In genomic region chr2:205982776-205983327, GRCh38 we compare ENCODE assay signal across 22 cellular contexts.
A peak's percentile ranks its signal among the peaks of the same experiment; 100 is the strongest.
DNase-seq lines count a peak whose midpoint lies in the region; ATAC-seq and TF ChIP-seq lines count a peak whose summit lies in the region.
"Had no signal": no experiment of that assay in that cellular context is flagged by ENCODE, and none has a peak within 500 bp of the region (broad histone marks: within the 10 kb centered on the region; RNA-seq: fewer than 3 reads in every experiment).

No MANE protein-coding gene starts in this region.

- H2BK120ac ChIP-seq in mesendoderm (ENCODE audit: low read depth, low read length) = no peak overlapping the region

- TF ChIP-seq CTCF in MCF 10A (IDR thresholded peaks at IDR 0.05; ENCODE audit: unreplicated experiment) (no peak), breast epithelium (IDR thresholded peaks at IDR 0.05) (no peak), Caco-2 (IDR thresholded peaks at IDR 0.05; ENCODE audit: insufficient read depth in 1 of 2, low read depth in 1 of 2, low read length in 1 of 2, severe bottlenecking in 1 of 2, unreplicated experiment in 1 of 2) (no peak)

- H3K36me3 ChIP-seq in breast epithelium = no peaks in the 10 kb centered on the region
- no peaks in the 10 kb centered on the region for H3K36me3 ChIP-seq in Caco-2 (ENCODE audit: control insufficient read depth, insufficient read depth, low read length)
- H3K36me3 ChIP-seq in mesendoderm (ENCODE audit: control insufficient read depth, insufficient read depth, low read length) = no peaks in the 10 kb centered on the region

- H3K9me3 Mint-ChIP-seq in MCF 10A (ENCODE audit: unreplicated experiment) (peaks cover 18% of the 10 kb centered on the region), Caco-2 (ENCODE audit: unreplicated experiment) (peaks cover 24% of the 10 kb centered on the region)

- H3K4me3 Mint-ChIP-seq in MCF 10A (ENCODE audit: unreplicated experiment) (no peak overlapping the region), Caco-2 (ENCODE audit: unreplicated experiment) (no peak overlapping the region)
- H3K4me3 Mint-ChIP-seq: CD4-positive, alpha-beta memory T cell had no signal

- H3K27me3 Mint-ChIP-seq in MCF 10A (ENCODE audit: insufficient read depth, unreplicated experiment) (no peaks in the 10 kb centered on the region), Caco-2 (ENCODE audit: insufficient read depth, unreplicated experiment) (no peaks in the 10 kb centered on the region)

- H3K36me3 Mint-ChIP-seq in MCF 10A (ENCODE audit: insufficient read depth, unreplicated experiment) = peaks cover 8% of the 10 kb centered on the region
- peaks cover 6% of the 10 kb centered on the region for H3K36me3 Mint-ChIP-seq in Caco-2 (ENCODE audit: insufficient read depth, unreplicated experiment)

- H3K4me1 ChIP-seq in breast epithelium = no peaks in the 10 kb centered on the region
- peaks cover 38% of the 10 kb centered on the region for H3K4me1 ChIP-seq in Caco-2
- no peaks in the 10 kb centered on the region for H3K4me1 ChIP-seq in mesendoderm (ENCODE audit: control insufficient read depth, low read depth, low read length)
- H3K4me1 ChIP-seq: A549 had no signal

- no peak overlapping the region for H3K27ac ChIP-seq in breast epithelium
- H3K27ac ChIP-seq in mesendoderm (ENCODE audit: low read depth, low read length) = no peak overlapping the region
- H3K27ac ChIP-seq: A549, GM23248 had no signal

- H3K4ac ChIP-seq in mesendoderm (ENCODE audit: low read depth, low read length) = no peak overlapping the region

- H3K79me1 ChIP-seq in mesendoderm (ENCODE audit: low read length) = no peaks in the 10 kb centered on the region

- ATAC-seq in HG03378 (IDR thresholded peaks at IDR 0.05; ENCODE audit: unreplicated experiment) = no peak
- ATAC-seq: A549, GM12878 had no signal

- no peak overlapping the region for H3K9ac ChIP-seq in mesendoderm (ENCODE audit: low read length)
- H3K9ac ChIP-seq: GM23248 had no signal

- no peak for TF ChIP-seq POLR2A in breast epithelium (IDR thresholded peaks at IDR 0.05)

- no peak overlapping the region for H2AK5ac ChIP-seq in mesendoderm (ENCODE audit: low read length)

- H3K4me2 ChIP-seq in mesendoderm (ENCODE audit: low read length) = no peak overlapping the region
- H3K4me2 ChIP-seq: A549 had no signal

- no peak overlapping the region for H4K8ac ChIP-seq in mesendoderm (ENCODE audit: low read depth, low read length)

- no peak overlapping the region for H2BK5ac ChIP-seq in mesendoderm (ENCODE audit: low read length)

- H3K56ac ChIP-seq in mesendoderm (ENCODE audit: low read length) = no peak overlapping the region

- H3K9me3 ChIP-seq in breast epithelium (no peaks in the 10 kb centered on the region), Caco-2 (peaks cover 13% of the 10 kb centered on the region; the same call in 1 of the 2 replicates)
- H3K9me3 ChIP-seq: A549 had no signal

- POLR2A ChIA-PET in MCF 10A (lab: Yijun Ruan, JAX) (no interaction called here), Caco-2 (lab: Charles Lee) (interaction anchor here (0.6 kb wide), 1 partner anchor 1965 kb away, joined by 3 read pairs; no protein-coding TSS in a partner anchor)

- H4K5ac ChIP-seq in mesendoderm (ENCODE audit: low read length) = no peak overlapping the region

- CTCF ChIA-PET in MCF 10A (lab: Yijun Ruan, JAX) (no interaction called here), Caco-2 (lab: Charles Lee) (interaction anchor here (1.1 kb wide), 1 partner anchor 113 kb away, joined by 3 read pairs; no protein-coding TSS in a partner anchor)

- H2BK15ac ChIP-seq in mesendoderm (replicated peaks; ENCODE audit: low read depth) = no peak overlapping the region

- H3K27me3 ChIP-seq in breast epithelium = no peaks in the 10 kb centered on the region
- H3K27me3 ChIP-seq in Caco-2 (replicated peaks; ENCODE audit: control insufficient read depth, insufficient read depth, low read length) = no peaks in the 10 kb centered on the region
- H3K27me3 ChIP-seq in mesendoderm (ENCODE audit: insufficient read depth, low read length, poor library complexity) = no peaks in the 10 kb centered on the region

- WGBS in mesendoderm (ENCODE audit: extremely low coverage, insufficient coverage, low lambda C conversion rate) = no CpG with 5 or more reads among the region's 5 CpGs

- intact Hi-C loops in MCF 10A (cut with micrococcal nuclease) (no loop called here), breast epithelium (cut with DNase I; ENCODE audit: low total_unique reads) (no loop called here), Caco-2 (cut with micrococcal nuclease; ENCODE audit: unreplicated experiment) (loop anchor here (1.0 kb wide), 1 partner anchor 8 kb away; no protein-coding TSS in a partner anchor)

- H3K4me3 ChIP-seq in breast epithelium (no peak overlapping the region), Caco-2 (ENCODE audit: low read depth, low read length) (no peak overlapping the region), mesendoderm (ENCODE audit: low read length) (no peak overlapping the region)
- H3K4me3 ChIP-seq: A549, GM12878, GM23248 had no signal

- H3K27ac Mint-ChIP-seq in MCF 10A (ENCODE audit: low read depth, unreplicated experiment) (no peak overlapping the region), Caco-2 (ENCODE audit: unreplicated experiment) (peak overlapping the region; percentile 21)
- H3K27ac Mint-ChIP-seq: CD4-positive, alpha-beta memory T cell had no signal

- no peak overlapping the region for H3K18ac ChIP-seq in mesendoderm (ENCODE audit: low read length)

- peak; percentile 4 for DNase-seq in MCF 10A (ENCODE audit: unreplicated experiment)
- no peak for DNase-seq in breast epithelium (ENCODE audit: low spot score in 2 of 2)
- no peak for DNase-seq in Caco-2
- DNase-seq in T1000 (lab: John Stamatoyannopoulos, UW) = peak; percentile 21
- peak; percentile 4 for DNase-seq in mesendoderm
- no peak for DNase-seq in inferior parietal cortex (ENCODE audit: extremely low spot score)
- DNase-seq in NCI-H187 treated with DMSO at 0.1 percent for 48 hours (lab: John Stamatoyannopoulos, UW) = no peak
- DNase-seq: 8988T; ACHN; C1 segment of cervical spinal cord; CD4-positive, alpha-beta memory T cell; COR-L47; DMS153; DND-41; EL; GDM1; GM23248; H7; HCEC 1CT had no signal

- no peaks in the 10 kb centered on the region for H3K79me2 ChIP-seq in mesendoderm (ENCODE audit: control insufficient read depth, insufficient read depth, low read length)

- H3K23ac ChIP-seq in mesendoderm (ENCODE audit: low read length) = no peak overlapping the region

- H3K4me1 Mint-ChIP-seq in MCF 10A (ENCODE audit: insufficient read depth, unreplicated experiment) = no peaks in the 10 kb centered on the region
- H3K4me1 Mint-ChIP-seq in Caco-2 (ENCODE audit: low read depth, unreplicated experiment) = peaks cover 18% of the 10 kb centered on the region

- BruUV-seq in MCF 10A (replicated peaks; lab: Mats Ljungman, UMichigan) = no TSS peak
- BruUV-seq in Caco-2 (replicated peaks; lab: Mats Ljungman, UMichigan) = no TSS peak

Comparison
In these comparisons a context has a peak if more than half of its experiments do, and no peak if none do; other contexts are left out.
1. DNase-seq: peak in MCF 10A (single experiment), T1000 (single experiment) and mesendoderm (single experiment); none in breast epithelium (0 of 2), Caco-2 (0 of 2), inferior parietal cortex (single experiment) and NCI-H187 treated with DMSO at 0.1 percent for 48 hours (single experiment).